Comparison of ENCODE assay signal across 30 cellular contexts in the genomic region with DNA sequence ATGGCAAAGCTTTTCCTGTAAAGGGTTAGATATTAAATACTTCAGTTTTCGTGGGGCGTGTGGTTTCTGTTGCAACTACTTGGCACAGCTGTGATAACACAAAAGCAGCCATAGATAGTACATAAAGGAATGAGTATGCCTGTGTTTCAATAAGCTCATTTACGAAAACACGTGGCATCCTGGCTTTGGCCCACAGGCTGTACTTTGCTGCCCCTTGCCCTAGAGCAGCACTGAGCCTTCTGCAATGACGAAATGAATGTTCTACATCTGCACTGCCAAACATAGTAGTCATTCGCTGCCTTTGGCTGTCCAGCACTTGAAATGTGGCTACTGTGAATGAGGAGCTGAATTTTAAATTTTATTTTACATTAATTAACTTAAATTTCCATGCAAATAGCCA.
A peak's percentile ranks its signal among the peaks of the same experiment; 100 is the strongest.
DNase-seq lines count a peak whose midpoint lies in the region; ATAC-seq and TF ChIP-seq lines count a peak whose summit lies in the region.
"Had no signal": no experiment of that assay in that cellular context is flagged by ENCODE, and none has a peak within 500 bp of the region (broad histone marks: within the 10 kb centered on the region; RNA-seq: fewer than 3 reads in every experiment).

No MANE protein-coding gene starts in this region.

- no peaks in the 10 kb centered on the region for H3K4me1 ChIP-seq in trophoblast cell (ENCODE audit: control insufficient read depth in 1 of 2, insufficient read depth in 2 of 2, low read length in 2 of 2)
- H3K4me1 ChIP-seq in left lung: no peaks in the 10 kb centered on the region
- H3K4me1 ChIP-seq: breast epithelium, prostate gland, sigmoid colon, vagina had no signal

- no TSS peak for BruUV-seq in Calu3 (replicated peaks; lab: Mats Ljungman, UMichigan)

- H3K4me2 ChIP-seq in trophoblast cell (ENCODE audit: low read length): no peak overlapping the region

- CTCF ChIA-PET in Calu3 (lab: Charles Lee): no interaction called here

- no peak overlapping the region for H4K91ac ChIP-seq in trophoblast cell (ENCODE audit: low read depth, low read length)

- H3K79me2 ChIP-seq in trophoblast cell (ENCODE audit: control insufficient read depth, insufficient read depth, low read length, poor library complexity): no peaks in the 10 kb centered on the region

- no peak overlapping the region for H3K18ac ChIP-seq in trophoblast cell (ENCODE audit: low read length)

- peaks cover 13% of the 10 kb centered on the region for H3K9me3 Mint-ChIP-seq in Calu3 (ENCODE audit: low read depth, unreplicated experiment)
- H3K9me3 Mint-ChIP-seq: CD4-positive, alpha-beta T cell; endodermal cell had no signal

- no peaks in the 10 kb centered on the region for H3K4me1 Mint-ChIP-seq in Calu3 (ENCODE audit: low read depth, unreplicated experiment)
- H3K4me1 Mint-ChIP-seq: activated CD8-positive, alpha-beta memory T cell treated with anti-CD3 and anti-CD28 coated beads, Interleukin-2, amount 10 ng/mL, durations not matched to agents 7 days and 5 days; endodermal cell; stimulated activated naive B cell treated with anti-CD40 and anti-IgM and Interleukin-4, amounts not matched to agents 10 μg/mL and 1 μg/mL and 100 μg/mL, for 72 hours; WTC11 had no signal

- H3K27ac Mint-ChIP-seq in Calu3 (ENCODE audit: unreplicated experiment): no peak overlapping the region
- H3K27ac Mint-ChIP-seq: activated CD8-positive, alpha-beta memory T cell treated with anti-CD3 and anti-CD28 coated beads, Interleukin-2, amount 10 ng/mL, durations not matched to agents 7 days and 5 days; activated T-cell treated with anti-CD3 and anti-CD28 coated beads, Interleukin-2, amount 50 U/mL, for 72 hours; CD4-positive, alpha-beta T cell; endodermal cell; stimulated activated naive B cell treated with anti-CD40 and anti-IgM and Interleukin-4, amounts not matched to agents 10 μg/mL and 1 μg/mL and 100 μg/mL, for 72 hours; WTC11 had no signal

- no peaks in the 10 kb centered on the region for H3K79me1 ChIP-seq in trophoblast cell (ENCODE audit: low read length)

- H4K8ac ChIP-seq in trophoblast cell (ENCODE audit: low read depth, low read length): no peak overlapping the region

- in situ Hi-C loops in SK-MEL-5 (cut with HindIII; ENCODE audit: low pct_unique_long_range_greater_than_20kb, low sequenced_read_pairs): no loop called here

- no peak for TF ChIP-seq CTCF in left lung (IDR thresholded peaks at IDR 0.05)
- no peak for TF ChIP-seq CTCF in Calu3 (IDR thresholded peaks at IDR 0.05; ENCODE audit: unreplicated experiment)

- WGBS in trophoblast cell (ENCODE audit: extremely low coverage, insufficient coverage, insufficient read length): no CpG with 5 or more reads among the region's 6 CpGs

- intact Hi-C loops in left lung (cut with DNase I) (no loop called here), Calu3 (cut with micrococcal nuclease; ENCODE audit: unreplicated experiment) (no loop called here)

- H4K12ac ChIP-seq in trophoblast cell (ENCODE audit: low read depth, low read length): no peak overlapping the region

- H3K9ac ChIP-seq in trophoblast cell (ENCODE audit: low read length): no peak overlapping the region

- H3K23ac ChIP-seq in trophoblast cell (ENCODE audit: low read length): no peak overlapping the region

- no peak overlapping the region for H3K4me3 Mint-ChIP-seq in Calu3 (ENCODE audit: low read depth, unreplicated experiment)
- H3K4me3 Mint-ChIP-seq: activated CD8-positive, alpha-beta memory T cell treated with anti-CD3 and anti-CD28 coated beads, Interleukin-2, amount 10 ng/mL, durations not matched to agents 7 days and 5 days; activated T-cell treated with anti-CD3 and anti-CD28 coated beads, Interleukin-2, amount 50 U/mL, for 72 hours; CD4-positive, alpha-beta T cell; endodermal cell; stimulated activated naive B cell treated with anti-CD40 and anti-IgM and Interleukin-4, amounts not matched to agents 10 μg/mL and 1 μg/mL and 100 μg/mL, for 72 hours; WTC11 had no signal

- H3K27ac ChIP-seq in trophoblast cell (ENCODE audit: low read depth, low read length): no peak overlapping the region
- no peak overlapping the region for H3K27ac ChIP-seq in left lung
- H3K27ac ChIP-seq: breast epithelium, coronary artery, HL-60, prostate gland, sigmoid colon, thoracic aorta, vagina had no signal

- no peaks in the 10 kb centered on the region for H3K27me3 ChIP-seq in trophoblast cell (ENCODE audit: insufficient read depth, low read length)
- no peaks in the 10 kb centered on the region for H3K27me3 ChIP-seq in left lung
- H3K27me3 ChIP-seq: breast epithelium, sigmoid colon, vagina had no signal

- H2AK5ac ChIP-seq in trophoblast cell (ENCODE audit: low read length): no peak overlapping the region

- no peaks in the 10 kb centered on the region for H3K9me3 ChIP-seq in trophoblast cell (ENCODE audit: insufficient read depth, low read depth, low read length)
- peaks cover 0 to 23% of the 10 kb centered on the region in 2 donors for H3K9me3 ChIP-seq in left lung
- H3K9me3 ChIP-seq: breast epithelium, prostate gland, sigmoid colon, thoracic aorta, vagina had no signal

- ATAC-seq in left lung: no peak
- no peak for ATAC-seq in GM21529 (IDR thresholded peaks at IDR 0.05; ENCODE audit: unreplicated experiment)
- ATAC-seq in stimulated activated naive CD8-positive, alpha-beta T cell treated with anti-CD3 and anti-CD28 coated beads, Interleukin-15, Interleukin-2, amounts not matched to agents 100 U/mL and 50 U/mL, for 24 hours: no peak
- ATAC-seq: activated CD8-positive, alpha-beta memory T cell treated with anti-CD3 and anti-CD28 coated beads, Interleukin-2, amount 10 ng/mL, durations not matched to agents 7 days and 5 days; activated T-cell treated with anti-CD3 and anti-CD28 coated beads, Interleukin-2, amount 50 U/mL, for 72 hours; stimulated activated naive B cell treated with anti-CD40 and anti-IgM and Interleukin-4, amounts not matched to agents 10 μg/mL and 1 μg/mL and 100 μg/mL, for 72 hours; WTC11 had no signal

- H3K36me3 ChIP-seq in trophoblast cell (ENCODE audit: control insufficient read depth in 1 of 2, insufficient read depth in 2 of 2, low read length in 2 of 2) (no peaks in the 10 kb centered on the region), left lung (no peaks in the 10 kb centered on the region)
- H3K36me3 ChIP-seq: breast epithelium, prostate gland, sigmoid colon, thoracic aorta, vagina had no signal

- DNase-seq in Daoy (ENCODE audit: low read depth): peak; percentile 25
- DNase-seq in SK-MEL-5 (ENCODE audit: low read depth, low spot score): peak; percentile 97
- DNase-seq in fibroblast of the conjunctiva (ENCODE audit: low read depth): peak; percentile 88
- peak; percentile 2 to 3 for DNase-seq in trophoblast cell
- DNase-seq in left lung: no peak
- DNase-seq in stimulated activated naive CD8-positive, alpha-beta T cell treated with anti-CD3 and anti-CD28 coated beads, Interleukin-15, Interleukin-2, amounts not matched to agents 100 U/mL and 50 U/mL, for 24 hours: no peak
- no peak for DNase-seq in Calu3
- DNase-seq: activated CD8-positive, alpha-beta memory T cell treated with anti-CD3 and anti-CD28 coated beads, Interleukin-2, amount 10 ng/mL, durations not matched to agents 7 days and 5 days; activated naive CD4-positive, alpha-beta T cell treated with Interleukin-2 at 50 U/mL for 16 hours; activated T-cell treated with anti-CD3 and anti-CD28 coated beads, Interleukin-2, amount 50 U/mL, for 72 hours; CD4-positive, alpha-beta T cell; endodermal cell; GOT3; Kasumi-1; kidney glomerular epithelial cell; NCI-H1694 treated with DMSO at 0.1 percent for 48 hours; NCI-H510A; sigmoid colon; stimulated activated CD4-positive, alpha-beta T cell treated with anti-CD3 and anti-CD28 coated beads, Interleukin-15, amount 100 ng/mL, for 24 hours; stimulated activated naive B cell treated with anti-CD40 and anti-IgM and Interleukin-4, amounts not matched to agents 10 μg/mL and 1 μg/mL and 100 μg/mL, for 72 hours; SW 1271; T-helper 9 cell had no signal

- H2BK120ac ChIP-seq in trophoblast cell (ENCODE audit: insufficient read depth, low read length, poor library complexity): no peak overlapping the region

- H2AFZ ChIP-seq in trophoblast cell (ENCODE audit: insufficient read depth, low read length, poor library complexity): no peak overlapping the region

- H3K4me3 ChIP-seq in trophoblast cell (ENCODE audit: low read depth, low read length): no peak overlapping the region
- no peak overlapping the region for H3K4me3 ChIP-seq in left lung
- H3K4me3 ChIP-seq: breast epithelium, coronary artery, prostate gland, sigmoid colon, thoracic aorta, vagina had no signal

- H3K36me3 Mint-ChIP-seq in Calu3 (ENCODE audit: insufficient read depth, unreplicated experiment): no peaks in the 10 kb centered on the region
- H3K36me3 Mint-ChIP-seq: activated CD8-positive, alpha-beta memory T cell treated with anti-CD3 and anti-CD28 coated beads, Interleukin-2, amount 10 ng/mL, durations not matched to agents 7 days and 5 days; stimulated activated naive B cell treated with anti-CD40 and anti-IgM and Interleukin-4, amounts not matched to agents 10 μg/mL and 1 μg/mL and 100 μg/mL, for 72 hours; WTC11 had no signal

- H2BK12ac ChIP-seq in trophoblast cell (ENCODE audit: low read length): no peak overlapping the region

- H2BK5ac ChIP-seq in trophoblast cell (ENCODE audit: low read depth, low read length, poor library complexity): no peak overlapping the region

- H3K14ac ChIP-seq in trophoblast cell (ENCODE audit: low read length): no peak overlapping the region

- no peaks in the 10 kb centered on the region for H3K27me3 Mint-ChIP-seq in Calu3 (ENCODE audit: unreplicated experiment)
- H3K27me3 Mint-ChIP-seq: activated CD8-positive, alpha-beta memory T cell treated with anti-CD3 and anti-CD28 coated beads, Interleukin-2, amount 10 ng/mL, durations not matched to agents 7 days and 5 days; CD4-positive, alpha-beta T cell; stimulated activated naive B cell treated with anti-CD40 and anti-IgM and Interleukin-4, amounts not matched to agents 10 μg/mL and 1 μg/mL and 100 μg/mL, for 72 hours had no signal

- no peak overlapping the region for H3K4ac ChIP-seq in trophoblast cell (ENCODE audit: low read depth, low read length)

Comparison
In these comparisons a context has a peak if more than half of its experiments do, and no peak if none do; other contexts are left out.
1. DNase-seq: peak in Daoy (single experiment), SK-MEL-5 (single experiment), fibroblast of the conjunctiva (single experiment) and trophoblast cell (2 of 2); none in left lung (0 of 2), stimulated activated naive CD8-positive, alpha-beta T cell treated with anti-CD3 and anti-CD28 coated beads, Interleukin-15, Interleukin-2, amounts not matched to agents 100 U/mL and 50 U/mL, for 24 hours (single experiment) and Calu3 (single experiment).